ENCODE assay signal across 8 cellular contexts in genomic region chr15:43746245-43746902, GRCh38. TPM values are rescaled to one million over a fixed set of nuclear protein-coding genes. Genes with fewer than 3 reads are reported as not detected.
A peak's percentile ranks its signal among the peaks of the same experiment; 100 is the strongest.
DNase-seq lines count a peak whose midpoint lies in the region; ATAC-seq and TF ChIP-seq lines count a peak whose summit lies in the region.
"Not testable (repeated sequence)": the region's sequence is repeated elsewhere in the genome, so short reads cannot be mapped to it uniquely, and the experiment has no call there.

Gene PDIA3, plus strand, starts transcription at chr15:43746438. Its CDS starts 102 bp downstream, at chr15:43746540.

- H3K27me3 Mint-ChIP-seq in activated CD4-positive, alpha-beta memory T cell treated with anti-CD3 and anti-CD28 coated beads for 36 hours: not testable (repeated sequence)

- ATAC-seq in GM19372 (IDR thresholded peaks at IDR 0.05; ENCODE audit: low read depth, unreplicated experiment) (peak; percentile 70), HG03520 (IDR thresholded peaks at IDR 0.05; ENCODE audit: unreplicated experiment) (peak; percentile 66), left lung (peak; percentile 97)

- H3K9me3 ChIP-seq in left lung: not testable (repeated sequence)

- peaks cover 24% of the 10 kb centered on the region for H3K4me1 Mint-ChIP-seq in activated CD4-positive, alpha-beta memory T cell treated with anti-CD3 and anti-CD28 coated beads for 36 hours (ENCODE audit: low read depth)

- not testable (repeated sequence) for H3K9me3 Mint-ChIP-seq in activated CD4-positive, alpha-beta memory T cell treated with anti-CD3 and anti-CD28 coated beads for 36 hours

- CTCF ChIA-PET in activated CD4-positive, alpha-beta memory T cell treated with anti-CD3 and anti-CD28 coated beads for 36 hours (lab: Charles Lee): interaction anchor here (1.9 kb wide), 1 partner anchor 31 kb away, joined by 5 read pairs; no protein-coding TSS in a partner anchor

- peak within 1 kb of the TSS; percentile 76 to 85 for H3K4me3 ChIP-seq in left lung

- H3K36me3 Mint-ChIP-seq in activated CD4-positive, alpha-beta memory T cell treated with anti-CD3 and anti-CD28 coated beads for 36 hours: not testable (repeated sequence)

- peak within 1 kb of the TSS; percentile 89 to 94 for H3K27ac ChIP-seq in left lung

- intact Hi-C loops in activated CD4-positive, alpha-beta memory T cell treated with anti-CD3 and anti-CD28 coated beads for 36 hours (cut with micrococcal nuclease): loop anchor here (5.0 to 10.0 kb wide), 3 partner anchors 232 to 541 kb away; partner anchors contain the start of genes GOLM2, LCMT2 and MAP1A
- intact Hi-C loops in left lung (cut with DNase I): not testable (repeated sequence)

- TF ChIP-seq CTCF in left lung (IDR thresholded peaks at IDR 0.05): peak in 1 of 2 donors; percentile 9

- H3K27me3 ChIP-seq in left lung: not testable (repeated sequence)

- H3K4me3 Mint-ChIP-seq in activated CD4-positive, alpha-beta memory T cell treated with anti-CD3 and anti-CD28 coated beads for 36 hours: peak within 1 kb of the TSS; percentile 97

- POLR2A ChIA-PET in activated CD4-positive, alpha-beta memory T cell treated with anti-CD3 and anti-CD28 coated beads for 36 hours (lab: Charles Lee): interaction anchor here (0.7 to 1.9 kb wide), 5 partner anchors 14 to 236 kb away, joined by 3 to 5 read pairs (median 4); partner anchors contain the start of gene MFAP1

- peak within 1 kb of the TSS; percentile 96 for H3K27ac Mint-ChIP-seq in activated CD4-positive, alpha-beta memory T cell treated with anti-CD3 and anti-CD28 coated beads for 36 hours

- peaks cover 19 to 48% of the 10 kb centered on the region in 2 donors for H3K4me1 ChIP-seq in left lung

- DNase-seq in C1 segment of cervical spinal cord (lab: John Stamatoyannopoulos, UW) (peak; percentile 50 to 96 (median 87)), NCI-H774 (lab: John Stamatoyannopoulos, UW) (peak; percentile 82), dermis blood vessel endothelial cell (peak; percentile 95), left lung (peak; percentile 95 to 99)
- DNase-seq in activated CD4-positive, alpha-beta memory T cell treated with anti-CD3 and anti-CD28 coated beads for 36 hours: peak; percentile 92
- DNase-seq in stimulated activated CD4-positive, alpha-beta T cell treated with anti-CD3 and anti-CD28 coated beads, Interleukin-2, amount 100 ng/mL, for 24 hours: peak; percentile 88 to 92

- not testable (repeated sequence) for H3K36me3 ChIP-seq in left lung

RNA-seq across cellular contexts. Expression of gene PDIA3, which starts in this region (rescaled TPM):
- 100 to 1,000 TPM; 286 to 291 TPM for total RNA-seq in activated CD4-positive, alpha-beta memory T cell treated with anti-CD3 and anti-CD28 coated beads for 36 hours
- 155 and 423 TPM in 2 replicates for total RNA-seq in dermis blood vessel endothelial cell
- total RNA-seq in left lung: 100 to 1,000 TPM; 518 to 633 TPM

Comparison
In these comparisons a context has a peak if more than half of its experiments do, and no peak if none do; other contexts are left out.
1. Peak in every context shown above with its lines: DNase-seq, ATAC-seq, H3K4me3 ChIP-seq and H3K27ac ChIP-seq.